In the genomic region with DNA sequence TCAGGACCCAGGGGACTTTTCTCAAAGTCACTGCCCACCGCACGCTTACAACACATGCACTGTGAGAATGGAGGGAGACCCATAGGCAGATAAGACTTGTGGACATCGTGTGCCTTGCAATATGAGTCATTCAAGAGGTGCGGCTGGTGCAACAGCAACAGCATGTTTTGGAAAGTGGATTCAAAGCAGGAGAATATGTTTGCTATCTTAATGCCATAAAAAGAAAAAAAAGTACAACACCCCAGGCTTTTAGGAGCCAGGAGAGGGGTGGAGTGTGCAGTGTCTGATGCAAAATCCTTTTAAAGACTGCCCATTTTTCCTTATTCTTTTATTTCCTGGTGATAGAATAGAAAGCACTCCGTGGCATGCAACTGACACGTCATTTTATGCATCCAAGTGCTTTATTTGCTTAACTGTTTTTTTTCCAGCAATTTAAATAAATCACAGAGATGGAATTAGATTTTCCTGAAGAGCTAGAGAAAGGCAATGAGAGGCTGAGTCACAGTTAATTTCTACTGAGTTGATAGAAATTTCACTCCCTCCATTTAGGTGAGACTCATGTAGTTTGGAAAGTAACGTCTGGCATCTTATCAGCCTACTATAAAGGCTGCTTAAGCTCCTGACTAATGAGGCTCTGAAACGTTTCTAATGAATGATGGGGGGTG, we compare ENCODE assay signal across 10 cellular contexts.
DNase-seq lines count a peak whose midpoint lies in the region; ATAC-seq, FAIRE-seq and TF ChIP-seq lines count a peak whose summit lies in the region.
"Had no signal": no experiment of that assay in that cellular context is flagged by ENCODE, and none has a peak within 500 bp of the region (broad histone marks: within the 10 kb centered on the region; RNA-seq: fewer than 3 reads in every experiment).

No MANE protein-coding gene starts in this region.

- TF ChIP-seq CTCF in WI38 (IDR thresholded peaks at IDR 0.05; ENCODE audit: low read depth, low read length), result no peak

- peak overlapping the region; percentile 34 for H3K4me3 ChIP-seq in WI38 (ENCODE audit: low read depth, low read length)

- ATAC-seq in GM21786 (IDR thresholded peaks at IDR 0.05; ENCODE audit: unreplicated experiment), result no peak
- ATAC-seq: T-helper 17 cell had no signal

- no peak for FAIRE-seq in HTR-8/SVneo (lab: Jason Lieb, UNC)

- peak; percentile 7 for DNase-seq in AG08395 (ENCODE audit: low spot score)
- peak; percentile 27 for DNase-seq in HPDE6-E6E7 (ENCODE audit: extremely low spot score)
- DNase-seq in iris pigment epithelial cell (ENCODE audit: low read depth), result peak; percentile 78
- no peak for DNase-seq in NCI-H187 treated with DMSO at 0.1 percent for 48 hours (lab: John Stamatoyannopoulos, UW)
- no peak for DNase-seq in Kasumi-1 (lab: John Stamatoyannopoulos, UW)
- DNase-seq in HTR-8/SVneo (ENCODE audit: insufficient read length, low spot score), result no peak
- DNase-seq: cortex of kidney, T-helper 17 cell had no signal

Comparison
In these comparisons a context has a peak if more than half of its experiments do, and no peak if none do; other contexts are left out.
1. DNase-seq: peak in AG08395 (single experiment), HPDE6-E6E7 (single experiment) and iris pigment epithelial cell (single experiment); none in NCI-H187 treated with DMSO at 0.1 percent for 48 hours (single experiment), Kasumi-1 (0 of 2) and HTR-8/SVneo (single experiment).